In the genomic region with DNA sequence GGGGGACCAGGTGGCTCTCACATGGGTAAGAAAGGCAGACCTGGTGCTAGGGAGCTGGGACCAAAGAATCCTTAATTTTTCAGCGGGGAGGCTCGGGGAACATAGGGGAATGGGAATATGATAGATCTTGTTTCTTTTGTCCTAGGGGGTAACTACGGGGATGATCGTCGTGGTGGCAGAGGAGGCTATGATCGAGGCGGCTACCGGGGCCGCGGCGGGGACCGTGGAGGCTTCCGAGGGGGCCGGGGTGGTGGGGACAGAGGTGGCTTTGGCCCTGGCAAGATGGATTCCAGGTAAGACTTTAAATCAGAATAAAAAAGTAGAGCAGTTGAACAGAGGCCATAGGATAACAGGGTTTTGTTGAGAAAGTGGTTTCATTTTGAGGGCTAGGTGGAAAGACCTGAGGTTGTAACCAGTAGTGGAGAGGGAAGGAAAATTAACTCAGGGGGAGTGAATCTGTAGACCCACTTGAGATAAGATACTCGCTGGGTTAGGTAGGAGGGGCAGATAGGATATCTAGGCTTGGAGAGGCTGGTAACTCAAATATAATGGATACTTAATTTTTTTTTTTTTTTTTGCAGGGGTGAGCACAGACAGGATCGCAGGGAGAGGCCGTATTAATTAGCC, we compare ENCODE assay signal across 21 cellular contexts. TPM values are rescaled to one million over a fixed set of nuclear protein-coding genes. Genes with fewer than 3 reads are reported as not detected.
DNase-seq lines count a peak whose midpoint lies in the region; ATAC-seq and TF ChIP-seq lines count a peak whose summit lies in the region.
"Had no signal": no experiment of that assay in that cellular context is flagged by ENCODE, and none has a peak within 500 bp of the region (broad histone marks: within the 10 kb centered on the region; RNA-seq: fewer than 3 reads in every experiment).

No MANE protein-coding gene starts in this region.

- no peak overlapping the region for H3K27ac ChIP-seq in mesendoderm (ENCODE audit: low read depth, low read length)

- H3K23ac ChIP-seq in mesendoderm (ENCODE audit: low read length): no peak overlapping the region

- H3K36me3 ChIP-seq in mesendoderm (ENCODE audit: control insufficient read depth, insufficient read depth, low read length): peaks cover 49% of the 10 kb centered on the region

- H3K9me3 Mint-ChIP-seq in activated T-cell treated with anti-CD3 and anti-CD28 coated beads, Interleukin-2, amount 50 U/mL, for 72 hours: no peaks in the 10 kb centered on the region
- no peaks in the 10 kb centered on the region for H3K9me3 Mint-ChIP-seq in effector memory CD8-positive, alpha-beta T cell
- H3K9me3 Mint-ChIP-seq in progenitor cell of endocrine pancreas (ENCODE audit: low read depth): no peaks in the 10 kb centered on the region
- H3K9me3 Mint-ChIP-seq: brain had no signal

- no peak overlapping the region for H3K4me3 ChIP-seq in mesendoderm (ENCODE audit: low read length)

- no peak overlapping the region for H3K4me2 ChIP-seq in mesendoderm (ENCODE audit: low read length)

- H3K79me2 ChIP-seq in mesendoderm (ENCODE audit: control insufficient read depth, insufficient read depth, low read length): peaks cover 33% of the 10 kb centered on the region

- H4K5ac ChIP-seq in mesendoderm (ENCODE audit: low read length): no peak overlapping the region

- WGBS in mesendoderm (ENCODE audit: extremely low coverage, insufficient coverage, low lambda C conversion rate): no CpG with 5 or more reads among the region's 17 CpGs

- ATAC-seq in activated T-cell treated with anti-CD3 and anti-CD28 coated beads, Interleukin-2, amount 50 U/mL, for 72 hours (replicated peaks in 1 of 2): no peak
- no peak for ATAC-seq in effector memory CD8-positive, alpha-beta T cell (replicated peaks)
- ATAC-seq in GM18870 (IDR thresholded peaks at IDR 0.05; ENCODE audit: unreplicated experiment): no peak
- ATAC-seq in GM19351 (IDR thresholded peaks at IDR 0.05; ENCODE audit: unreplicated experiment): no peak
- ATAC-seq: right cardiac atrium had no signal

- no peak overlapping the region for H2AK5ac ChIP-seq in mesendoderm (ENCODE audit: low read length)

- no peaks in the 10 kb centered on the region for H3K27me3 ChIP-seq in mesendoderm (ENCODE audit: insufficient read depth, low read length, poor library complexity)

- no peak overlapping the region for H3K4ac ChIP-seq in mesendoderm (ENCODE audit: low read depth, low read length)

- H4K8ac ChIP-seq in mesendoderm (ENCODE audit: low read depth, low read length): no peak overlapping the region

- no peak overlapping the region for H3K4me3 Mint-ChIP-seq in activated T-cell treated with anti-CD3 and anti-CD28 coated beads, Interleukin-2, amount 50 U/mL, for 72 hours
- H3K4me3 Mint-ChIP-seq in effector memory CD8-positive, alpha-beta T cell: peak overlapping the region in 1 of 2 donors; percentile 53
- H3K4me3 Mint-ChIP-seq in progenitor cell of endocrine pancreas (ENCODE audit: low read depth): no peak overlapping the region
- H3K4me3 Mint-ChIP-seq: brain had no signal

- TF ChIP-seq CTCF in progenitor cell of endocrine pancreas (IDR thresholded peaks at IDR 0.05; ENCODE audit: unreplicated experiment): no peak

- peaks cover 39% of the 10 kb centered on the region for H3K79me1 ChIP-seq in mesendoderm (ENCODE audit: low read length)

- H3K4me1 ChIP-seq in mesendoderm (ENCODE audit: control insufficient read depth, low read depth, low read length): no peaks in the 10 kb centered on the region

- H3K4me1 Mint-ChIP-seq in activated T-cell treated with anti-CD3 and anti-CD28 coated beads, Interleukin-2, amount 50 U/mL, for 72 hours (ENCODE audit: low read depth): peaks cover 92% of the 10 kb centered on the region
- peaks cover 49 to 65% of the 10 kb centered on the region in 2 donors for H3K4me1 Mint-ChIP-seq in effector memory CD8-positive, alpha-beta T cell (ENCODE audit: low read depth in 2 of 2)
- H3K4me1 Mint-ChIP-seq in progenitor cell of endocrine pancreas (ENCODE audit: low read depth): no peaks in the 10 kb centered on the region

- peak overlapping the region; percentile 89 for H3K27ac Mint-ChIP-seq in activated T-cell treated with anti-CD3 and anti-CD28 coated beads, Interleukin-2, amount 50 U/mL, for 72 hours
- H3K27ac Mint-ChIP-seq in effector memory CD8-positive, alpha-beta T cell: peak overlapping the region; percentile 83 to 86
- H3K27ac Mint-ChIP-seq in progenitor cell of endocrine pancreas: peak overlapping the region; percentile 62

- no peak overlapping the region for H3K56ac ChIP-seq in mesendoderm (ENCODE audit: low read length)

- peaks cover 39 to 94% of the 10 kb centered on the region in 2 donors for H3K36me3 Mint-ChIP-seq in activated T-cell treated with anti-CD3 and anti-CD28 coated beads, Interleukin-2, amount 50 U/mL, for 72 hours (ENCODE audit: insufficient read depth in 2 of 2)
- H3K36me3 Mint-ChIP-seq in effector memory CD8-positive, alpha-beta T cell (ENCODE audit: insufficient read depth): peaks cover 100% of the 10 kb centered on the region
- H3K36me3 Mint-ChIP-seq in progenitor cell of endocrine pancreas (ENCODE audit: insufficient read depth): peaks cover 68% of the 10 kb centered on the region

- H2BK120ac ChIP-seq in mesendoderm (ENCODE audit: low read depth, low read length): no peak overlapping the region

- no peak overlapping the region for H3K9ac ChIP-seq in mesendoderm (ENCODE audit: low read length)

- no peak for DNase-seq in activated T-cell treated with anti-CD3 and anti-CD28 coated beads, Interleukin-2, amount 50 U/mL, for 72 hours
- DNase-seq in activated T-cell treated with anti-CD3 and anti-CD28 coated beads for 4 hours (no peak), NAMALWA (ENCODE audit: low spot score) (peak; percentile 48), progenitor cell of endocrine pancreas (ENCODE audit: low spot score, unreplicated experiment) (no peak), mesendoderm (no peak)
- DNase-seq in effector memory CD8-positive, alpha-beta T cell: no peak
- DNase-seq: cortex of kidney, DND-41, erythroblast, H7, KG1, midbrain, NCI-H1048, NCI-H2081, NCI-H510A treated with DMSO at 0.1 percent for 48 hours, right cardiac atrium had no signal

- no peaks in the 10 kb centered on the region for H3K27me3 Mint-ChIP-seq in activated T-cell treated with anti-CD3 and anti-CD28 coated beads, Interleukin-2, amount 50 U/mL, for 72 hours (ENCODE audit: low read depth)
- H3K27me3 Mint-ChIP-seq in effector memory CD8-positive, alpha-beta T cell: no peaks in the 10 kb centered on the region
- H3K27me3 Mint-ChIP-seq in progenitor cell of endocrine pancreas: no peaks in the 10 kb centered on the region
- H3K27me3 Mint-ChIP-seq: brain had no signal

- no peak overlapping the region for H3K18ac ChIP-seq in mesendoderm (ENCODE audit: low read length)

- no peak overlapping the region for H2BK5ac ChIP-seq in mesendoderm (ENCODE audit: low read length)

- no peak overlapping the region for H2BK15ac ChIP-seq in mesendoderm (replicated peaks; ENCODE audit: low read depth)

RNA-seq across cellular contexts. Expression of gene FUS, which starts 11.0 kb away (rescaled TPM):
- total RNA-seq in activated T-cell treated with anti-CD3 and anti-CD28 coated beads, Interleukin-2, amount 50 U/mL, for 72 hours: 100 to 1,000 TPM; 411 to 528 TPM
- total RNA-seq in progenitor cell of endocrine pancreas: 739 TPM in 2 replicates
- polyA plus RNA-seq in mesendoderm (2013, experiment 1 of 2): 1,268 TPM
- polyA plus RNA-seq in mesendoderm (2013, experiment 2 of 2): 1,201 TPM

RNA-seq across cellular contexts. Expression of gene PYCARD, which starts 11.6 kb away (rescaled TPM):
- 10 to 100 TPM in 1 of 2 donors, 1 to 10 TPM in 1; 7.4 to 13.6 TPM for total RNA-seq in activated T-cell treated with anti-CD3 and anti-CD28 coated beads, Interleukin-2, amount 50 U/mL, for 72 hours
- total RNA-seq in progenitor cell of endocrine pancreas: 4.6 and 5.4 TPM in 2 replicates
- polyA plus RNA-seq in mesendoderm (2013, experiment 1 of 2): 27.8 TPM
- polyA plus RNA-seq in mesendoderm (2013, experiment 2 of 2): 27.6 TPM

RNA-seq across cellular contexts. Expression of gene TRIM72, which starts 23.0 kb away (rescaled TPM):
- under 1 TPM in 1 of 2 donors, not detected in 1; 0.05 TPM for total RNA-seq in activated T-cell treated with anti-CD3 and anti-CD28 coated beads, Interleukin-2, amount 50 U/mL, for 72 hours
- total RNA-seq in progenitor cell of endocrine pancreas: 0.14 TPM in 1 of 2 replicates, not detected in the other
- polyA plus RNA-seq in mesendoderm (2013, experiment 1 of 2): 0.15 TPM
- 0.13 TPM for polyA plus RNA-seq in mesendoderm (2013, experiment 2 of 2)
- polyA plus RNA-seq: AG04450 had no signal

RNA-seq across cellular contexts. Expression of gene PYDC1, which starts 26.0 kb away (rescaled TPM):
- not detected for total RNA-seq in activated T-cell treated with anti-CD3 and anti-CD28 coated beads, Interleukin-2, amount 50 U/mL, for 72 hours
- total RNA-seq in progenitor cell of endocrine pancreas: not detected in 2 replicates
- polyA plus RNA-seq in mesendoderm (2013, experiment 1 of 2): 1.4 TPM
- polyA plus RNA-seq in mesendoderm (2013, experiment 2 of 2): 1.6 TPM
- total RNA-seq: H7, omental fat pad, right cardiac atrium had no signal
- polyA plus RNA-seq: AG04450 had no signal

RNA-seq across cellular contexts. Expression of gene PRSS36, which starts 41.1 kb away (rescaled TPM):
- under 1 TPM; 0.19 TPM for total RNA-seq in activated T-cell treated with anti-CD3 and anti-CD28 coated beads, Interleukin-2, amount 50 U/mL, for 72 hours
- 0.65 and 0.69 TPM in 2 replicates for total RNA-seq in progenitor cell of endocrine pancreas
- 0.39 TPM for polyA plus RNA-seq in mesendoderm (2013, experiment 1 of 2)
- polyA plus RNA-seq in mesendoderm (2013, experiment 2 of 2): 0.32 TPM
